In genomic region chr15:20357139-20358065, GRCh38 we compare ENCODE assay signal across 13 cellular contexts.
DNase-seq lines count a peak whose midpoint lies in the region; ATAC-seq, FAIRE-seq and TF ChIP-seq lines count a peak whose summit lies in the region.
"Had no signal": no experiment of that assay in that cellular context is flagged by ENCODE, and none has a peak within 500 bp of the region (broad histone marks: within the 10 kb centered on the region; RNA-seq: fewer than 3 reads in every experiment).

No MANE protein-coding gene starts in this region.

- TF ChIP-seq POLR2A in H54 (IDR thresholded peaks at IDR 0.05; ENCODE audit: low read depth, low read length) = no peak

- no peak for FAIRE-seq in H54 (lab: Jason Lieb, UNC)

- DNase-seq in stimulated activated CD4-positive, alpha-beta T cell treated with anti-CD3 and anti-CD28 coated beads, Interleukin-4, amount 100 ng/mL, for 1 hour = peak; percentile 5
- no peak for DNase-seq in stimulated activated CD4-positive, alpha-beta T cell treated with anti-CD3 and anti-CD28 coated beads, Interleukin-2, amount 100 ng/mL, for 48 hours
- peak; percentile 11 for DNase-seq in activated T-helper 2 cell treated with anti-CD3 and anti-CD28 coated beads, Interferon-gamma antibody, Interleukin-2, Interleukin-4, amounts not matched to agents 10 μg/mL and 5 μg/mL and 100 μg/mL, durations not matched to agents 14 hours and 24 hours and 36 hours (ENCODE audit: low spot score)
- DNase-seq in lower lobe of right lung (peak; percentile 59), endothelial cell (ENCODE audit: low spot score) (no peak), H54 (ENCODE audit: insufficient read length, low spot score) (no peak), iPS-NIHi11 (ENCODE audit: low spot score) (no peak)
- DNase-seq: activated gamma-delta T cell, cerebellar nuclear complex had no signal

- no peak for TF ChIP-seq CTCF in lower lobe of right lung (IDR thresholded peaks at IDR 0.05)
- no peak for TF ChIP-seq CTCF in endothelial cell (IDR thresholded peaks at IDR 0.05; ENCODE audit: unreplicated experiment)

- no peaks in the 10 kb centered on the region for H3K9me3 Mint-ChIP-seq in activated T-helper 2 cell treated with anti-CD3 and anti-CD28 coated beads, Interferon-gamma antibody, Interleukin-2, Interleukin-4, amounts not matched to agents 10 μg/mL and 5 μg/mL and 100 μg/mL, durations not matched to agents 14 hours and 24 hours and 36 hours
- H3K9me3 Mint-ChIP-seq in endothelial cell (ENCODE audit: unreplicated experiment) = peaks cover 18% of the 10 kb centered on the region
- H3K9me3 Mint-ChIP-seq: CD4-positive, alpha-beta T cell had no signal

- no peak overlapping the region for H3K27ac Mint-ChIP-seq in activated T-helper 2 cell treated with anti-CD3 and anti-CD28 coated beads, Interferon-gamma antibody, Interleukin-2, Interleukin-4, amounts not matched to agents 10 μg/mL and 5 μg/mL and 100 μg/mL, durations not matched to agents 14 hours and 24 hours and 36 hours
- H3K27ac Mint-ChIP-seq in endothelial cell (ENCODE audit: unreplicated experiment) = no peak overlapping the region

- no peaks in the 10 kb centered on the region for H3K36me3 ChIP-seq in lower lobe of right lung
- H3K36me3 ChIP-seq: thyroid gland had no signal

- H3K27me3 Mint-ChIP-seq in activated T-helper 2 cell treated with anti-CD3 and anti-CD28 coated beads, Interferon-gamma antibody, Interleukin-2, Interleukin-4, amounts not matched to agents 10 μg/mL and 5 μg/mL and 100 μg/mL, durations not matched to agents 14 hours and 24 hours and 36 hours (ENCODE audit: low read depth) = no peaks in the 10 kb centered on the region
- H3K27me3 Mint-ChIP-seq in endothelial cell (ENCODE audit: unreplicated experiment) = peaks cover 17% of the 10 kb centered on the region

- peaks cover 5% of the 10 kb centered on the region for H3K4me1 Mint-ChIP-seq in activated T-helper 2 cell treated with anti-CD3 and anti-CD28 coated beads, Interferon-gamma antibody, Interleukin-2, Interleukin-4, amounts not matched to agents 10 μg/mL and 5 μg/mL and 100 μg/mL, durations not matched to agents 14 hours and 24 hours and 36 hours (ENCODE audit: low read depth)
- no peaks in the 10 kb centered on the region for H3K4me1 Mint-ChIP-seq in endothelial cell (ENCODE audit: unreplicated experiment)

- no peaks in the 10 kb centered on the region for H3K9me3 ChIP-seq in lower lobe of right lung
- H3K9me3 ChIP-seq: thyroid gland had no signal

- peaks cover 3% of the 10 kb centered on the region for H3K4me1 ChIP-seq in lower lobe of right lung
- H3K4me1 ChIP-seq: thyroid gland had no signal

- ATAC-seq in lower lobe of right lung (peak; percentile 22 to 29), HG03342 (IDR thresholded peaks at IDR 0.05; ENCODE audit: unreplicated experiment) (no peak)

- H3K36me3 Mint-ChIP-seq in activated T-helper 2 cell treated with anti-CD3 and anti-CD28 coated beads, Interferon-gamma antibody, Interleukin-2, Interleukin-4, amounts not matched to agents 10 μg/mL and 5 μg/mL and 100 μg/mL, durations not matched to agents 14 hours and 24 hours and 36 hours (ENCODE audit: low read depth) = no peaks in the 10 kb centered on the region
- peaks cover 8% of the 10 kb centered on the region for H3K36me3 Mint-ChIP-seq in endothelial cell (ENCODE audit: low read depth, unreplicated experiment)

- no peak overlapping the region for H3K4me3 Mint-ChIP-seq in activated T-helper 2 cell treated with anti-CD3 and anti-CD28 coated beads, Interferon-gamma antibody, Interleukin-2, Interleukin-4, amounts not matched to agents 10 μg/mL and 5 μg/mL and 100 μg/mL, durations not matched to agents 14 hours and 24 hours and 36 hours (ENCODE audit: low read depth)
- H3K4me3 Mint-ChIP-seq in endothelial cell (ENCODE audit: unreplicated experiment) = no peak overlapping the region
- H3K4me3 Mint-ChIP-seq: CD4-positive, alpha-beta T cell had no signal

- H3K4me3 ChIP-seq in lower lobe of right lung = no peak overlapping the region
- H3K4me3 ChIP-seq: thyroid gland had no signal

- H3K27ac ChIP-seq in lower lobe of right lung = no peak overlapping the region
- H3K27ac ChIP-seq: KMS-11, thyroid gland had no signal

- intact Hi-C loops in activated T-helper 2 cell treated with anti-CD3 and anti-CD28 coated beads, Interferon-gamma antibody, Interleukin-2, Interleukin-4, amounts not matched to agents 10 μg/mL and 5 μg/mL and 100 μg/mL, durations not matched to agents 14 hours and 24 hours and 36 hours (cut with micrococcal nuclease) = loop anchor here (10.0 kb wide), 1 partner anchor 57 kb away; no protein-coding TSS in a partner anchor
- intact Hi-C loops in lower lobe of right lung (cut with DNase I) = no loop called here

- peaks cover 4% of the 10 kb centered on the region for H3K27me3 ChIP-seq in lower lobe of right lung (ENCODE audit: low read depth)
- H3K27me3 ChIP-seq: thyroid gland had no signal

Comparison
In these comparisons a context has a peak if more than half of its experiments do, and no peak if none do; other contexts are left out.
1. DNase-seq: peak in stimulated activated CD4-positive, alpha-beta T cell treated with anti-CD3 and anti-CD28 coated beads, Interleukin-4, amount 100 ng/mL, for 1 hour (single experiment), activated T-helper 2 cell treated with anti-CD3 and anti-CD28 coated beads, Interferon-gamma antibody, Interleukin-2, Interleukin-4, amounts not matched to agents 10 μg/mL and 5 μg/mL and 100 μg/mL, durations not matched to agents 14 hours and 24 hours and 36 hours (single experiment) and lower lobe of right lung (single experiment); none in stimulated activated CD4-positive, alpha-beta T cell treated with anti-CD3 and anti-CD28 coated beads, Interleukin-2, amount 100 ng/mL, for 48 hours (0 of 2), endothelial cell (single experiment), H54 (single experiment) and iPS-NIHi11 (single experiment).